In the genomic region with DNA sequence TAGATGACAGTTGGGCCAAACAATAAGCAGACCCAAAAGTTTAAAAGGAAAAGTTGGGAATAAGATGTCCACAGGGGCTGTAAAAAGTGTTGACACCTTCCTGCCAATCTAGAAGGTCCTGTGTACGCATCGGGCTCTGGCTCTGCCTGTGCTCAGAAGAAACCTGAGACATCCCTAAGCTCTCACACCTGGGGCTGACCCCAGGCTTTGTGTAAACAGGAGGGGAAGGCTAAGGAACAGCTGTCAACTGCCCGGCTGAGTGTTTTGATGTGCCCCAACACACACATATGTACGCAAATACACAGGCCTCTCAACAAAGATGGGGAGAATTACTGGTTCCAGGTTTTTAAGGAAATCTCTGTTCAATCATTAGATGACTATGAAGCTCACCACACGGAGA, we compare ENCODE assay signal across 8 cellular contexts. TPM values are rescaled to one million over a fixed set of nuclear protein-coding genes. Genes with fewer than 3 reads are reported as not detected.
DNase-seq lines count a peak whose midpoint lies in the region; ATAC-seq and TF ChIP-seq lines count a peak whose summit lies in the region.

No MANE protein-coding gene starts in this region.

- H3K9me3 Mint-ChIP-seq in nephron: peaks cover 34% of the 10 kb centered on the region

- DNase-seq in LHCN-M2 (ENCODE audit: low read depth): peak; percentile 59
- DNase-seq in omental fat pad (ENCODE audit: low spot score): no peak
- no peak for DNase-seq in head of caudate nucleus
- no peak for DNase-seq in cerebellar cortex (ENCODE audit: low spot score)

- no peaks in the 10 kb centered on the region for H3K27me3 Mint-ChIP-seq in nephron (ENCODE audit: low read depth)

- peak overlapping the region in 2 of 3 experiments; percentile 34 to 61 for H3K27ac Mint-ChIP-seq in nephron

- H3K4me1 Mint-ChIP-seq in nephron: peaks cover 51% of the 10 kb centered on the region

- peak overlapping the region in 1 of 3 experiments; percentile 12 for H3K4me3 Mint-ChIP-seq in nephron

- H3K36me3 Mint-ChIP-seq in nephron (ENCODE audit: low read depth): peaks cover 17% of the 10 kb centered on the region

- ATAC-seq in GM21367 (IDR thresholded peaks at IDR 0.05; ENCODE audit: unreplicated experiment) (peak; percentile 33), SK-N-SH treated with all-trans-retinoic acid at 6 μM for 48 hours (peak; percentile 66), GM18867 (IDR thresholded peaks at IDR 0.05; ENCODE audit: unreplicated experiment) (no peak), omental fat pad (ENCODE audit: low FRiP score) (no peak)

- TF ChIP-seq CTCF in nephron (IDR thresholded peaks at IDR 0.05; ENCODE audit: unreplicated experiment in 3 of 3) (no peak), omental fat pad (IDR thresholded peaks at IDR 0.05) (no peak)

- intact Hi-C loops in head of caudate nucleus (cut with DNase I): no loop called here

TF ChIP-seq in SK-N-SH treated with all-trans-retinoic acid at 6 μM for 48 hours, 23 proteins besides CTCF, POLR2A, EP300 and RAD21:
- 0 out of 2 replicates have a peak, but pooled peaks have one; percentile 3 for TF ChIP-seq TCF4 (CRISPR knock-in tag; IDR thresholded peaks at IDR 0.05; ENCODE audit: borderline replicate concordance)
- TF ChIP-seq ZC3H10 (CRISPR knock-in tag; IDR thresholded peaks at IDR 0.05): no peak
- no peak for TF ChIP-seq ZNF565 (CRISPR knock-in tag; conservative IDR thresholded peaks at IDR 0.05; ENCODE audit: low read depth)

RNA-seq across cellular contexts. Expression of a gene that starts 59.5 kb away (rescaled TPM):
- 32.6 and 45.9 TPM in 2 replicates for total RNA-seq in LHCN-M2 (2014; rRNA removed)
- 14.5 TPM for polyA plus RNA-seq in LHCN-M2 (2012)
- total RNA-seq in omental fat pad: 10 to 100 TPM; 24.1 to 44.6 (median 34.4) TPM

Comparison
In these comparisons a context has a peak if more than half of its experiments do, and no peak if none do; other contexts are left out.
1. ATAC-seq: peak in GM21367 (single experiment) and SK-N-SH treated with all-trans-retinoic acid at 6 μM for 48 hours (single experiment); none in GM18867 (single experiment) and omental fat pad (single experiment).